Comparison of ENCODE assay signal across 1 cellular context in genomic region chr9:21075484-21075883, GRCh38.
TF ChIP-seq lines count a peak whose summit lies in the region.

No MANE protein-coding gene starts in this region.

TF ChIP-seq in GM23338, 12 proteins besides CTCF, POLR2A, EP300 and RAD21 (continued from another document):
- TF ChIP-seq, protein P1, sequence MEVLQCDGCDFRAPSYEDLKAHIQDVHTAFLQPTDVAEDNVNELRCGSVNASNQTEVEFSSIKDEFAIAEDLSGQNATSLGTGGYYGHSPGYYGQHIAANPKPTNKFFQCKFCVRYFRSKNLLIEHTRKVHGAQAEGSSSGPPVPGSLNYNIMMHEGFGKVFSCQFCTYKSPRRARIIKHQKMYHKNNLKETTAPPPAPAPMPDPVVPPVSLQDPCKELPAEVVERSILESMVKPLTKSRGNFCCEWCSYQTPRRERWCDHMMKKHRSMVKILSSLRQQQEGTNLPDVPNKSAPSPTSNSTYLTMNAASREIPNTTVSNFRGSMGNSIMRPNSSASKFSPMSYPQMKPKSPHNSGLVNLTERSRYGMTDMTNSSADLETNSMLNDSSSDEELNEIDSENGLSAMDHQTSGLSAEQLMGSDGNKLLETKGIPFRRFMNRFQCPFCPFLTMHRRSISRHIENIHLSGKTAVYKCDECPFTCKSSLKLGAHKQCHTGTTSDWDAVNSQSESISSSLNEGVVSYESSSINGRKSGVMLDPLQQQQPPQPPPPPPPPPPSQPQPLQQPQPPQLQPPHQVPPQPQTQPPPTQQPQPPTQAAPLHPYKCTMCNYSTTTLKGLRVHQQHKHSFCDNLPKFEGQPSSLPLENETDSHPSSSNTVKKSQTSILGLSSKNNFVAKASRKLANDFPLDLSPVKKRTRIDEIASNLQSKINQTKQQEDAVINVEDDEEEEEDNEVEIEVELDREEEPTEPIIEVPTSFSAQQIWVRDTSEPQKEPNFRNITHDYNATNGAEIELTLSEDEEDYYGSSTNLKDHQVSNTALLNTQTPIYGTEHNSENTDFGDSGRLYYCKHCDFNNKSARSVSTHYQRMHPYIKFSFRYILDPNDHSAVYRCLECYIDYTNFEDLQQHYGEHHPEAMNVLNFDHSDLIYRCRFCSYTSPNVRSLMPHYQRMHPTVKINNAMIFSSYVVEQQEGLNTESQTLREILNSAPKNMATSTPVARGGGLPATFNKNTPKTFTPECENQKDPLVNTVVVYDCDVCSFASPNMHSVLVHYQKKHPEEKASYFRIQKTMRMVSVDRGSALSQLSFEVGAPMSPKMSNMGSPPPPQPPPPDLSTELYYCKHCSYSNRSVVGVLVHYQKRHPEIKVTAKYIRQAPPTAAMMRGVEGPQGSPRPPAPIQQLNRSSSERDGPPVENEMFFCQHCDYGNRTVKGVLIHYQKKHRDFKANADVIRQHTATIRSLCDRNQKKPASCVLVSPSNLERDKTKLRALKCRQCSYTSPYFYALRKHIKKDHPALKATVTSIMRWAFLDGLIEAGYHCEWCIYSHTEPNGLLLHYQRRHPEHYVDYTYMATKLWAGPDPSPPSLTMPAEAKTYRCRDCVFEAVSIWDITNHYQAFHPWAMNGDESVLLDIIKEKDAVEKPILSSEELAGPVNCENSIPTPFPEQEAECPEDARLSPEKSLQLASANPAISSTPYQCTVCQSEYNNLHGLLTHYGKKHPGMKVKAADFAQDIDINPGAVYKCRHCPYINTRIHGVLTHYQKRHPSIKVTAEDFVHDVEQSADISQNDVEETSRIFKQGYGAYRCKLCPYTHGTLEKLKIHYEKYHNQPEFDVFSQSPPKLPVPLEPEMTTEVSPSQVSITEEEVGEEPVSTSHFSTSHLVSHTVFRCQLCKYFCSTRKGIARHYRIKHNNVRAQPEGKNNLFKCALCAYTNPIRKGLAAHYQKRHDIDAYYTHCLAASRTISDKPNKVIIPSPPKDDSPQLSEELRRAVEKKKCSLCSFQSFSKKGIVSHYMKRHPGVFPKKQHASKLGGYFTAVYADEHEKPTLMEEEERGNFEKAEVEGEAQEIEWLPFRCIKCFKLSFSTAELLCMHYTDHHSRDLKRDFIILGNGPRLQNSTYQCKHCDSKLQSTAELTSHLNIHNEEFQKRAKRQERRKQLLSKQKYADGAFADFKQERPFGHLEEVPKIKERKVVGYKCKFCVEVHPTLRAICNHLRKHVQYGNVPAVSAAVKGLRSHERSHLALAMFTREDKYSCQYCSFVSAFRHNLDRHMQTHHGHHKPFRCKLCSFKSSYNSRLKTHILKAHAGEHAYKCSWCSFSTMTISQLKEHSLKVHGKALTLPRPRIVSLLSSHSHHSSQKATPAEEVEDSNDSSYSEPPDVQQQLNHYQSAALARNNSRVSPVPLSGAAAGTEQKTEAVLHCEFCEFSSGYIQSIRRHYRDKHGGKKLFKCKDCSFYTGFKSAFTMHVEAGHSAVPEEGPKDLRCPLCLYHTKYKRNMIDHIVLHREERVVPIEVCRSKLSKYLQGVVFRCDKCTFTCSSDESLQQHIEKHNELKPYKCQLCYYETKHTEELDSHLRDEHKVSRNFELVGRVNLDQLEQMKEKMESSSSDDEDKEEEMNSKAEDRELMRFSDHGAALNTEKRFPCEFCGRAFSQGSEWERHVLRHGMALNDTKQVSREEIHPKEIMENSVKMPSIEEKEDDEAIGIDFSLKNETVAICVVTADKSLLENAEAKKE (CRISPR knock-in tag; IDR thresholded peaks at IDR 0.05): no peak
- TF ChIP-seq NANOG (IDR thresholded peaks at IDR 0.05; ENCODE audit: borderline replicate concordance): no peak
- TF ChIP-seq EZH2phosphoT487 (IDR thresholded peaks at IDR 0.05; ENCODE audit: unreplicated experiment): no peak
